In the genomic region with DNA sequence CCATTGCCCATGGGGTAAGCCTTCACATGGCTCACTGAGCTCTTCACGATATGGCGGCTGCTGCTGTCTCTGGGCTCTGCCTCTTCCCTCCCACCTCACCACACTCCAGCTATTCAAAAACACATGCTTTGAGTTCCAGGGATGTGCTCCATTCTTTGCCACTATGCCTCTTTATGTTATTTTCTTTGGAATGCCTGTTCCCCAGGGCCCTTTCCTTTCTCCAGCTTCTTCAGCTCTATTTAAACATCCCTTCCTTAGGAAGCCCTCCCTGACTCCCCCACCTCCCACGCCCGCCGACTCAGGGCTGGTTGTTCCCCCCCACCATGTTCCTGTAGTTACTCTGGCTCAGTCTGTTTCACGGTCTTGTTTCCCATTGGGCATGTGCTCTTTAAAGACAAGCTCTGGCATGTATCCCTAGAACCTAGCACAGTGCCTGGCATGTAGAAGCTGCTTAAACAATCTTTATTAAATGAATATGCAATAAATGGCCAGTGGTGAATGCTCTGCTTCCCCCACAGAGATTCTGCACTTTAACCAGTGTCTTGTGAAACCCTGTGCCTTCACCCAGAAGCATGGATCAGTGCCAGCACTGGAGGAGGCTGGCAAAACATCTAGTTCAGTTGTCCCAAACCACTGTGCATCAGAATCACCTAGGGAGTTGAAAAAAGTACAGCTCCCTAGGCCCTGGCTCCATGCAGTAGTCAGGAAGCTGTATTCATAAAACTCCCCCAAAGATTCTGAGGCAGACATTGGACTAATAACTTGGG, we compare ENCODE assay signal across 1 cellular context.
A peak's percentile ranks its signal among the peaks of the same experiment; 100 is the strongest.
TF ChIP-seq lines count a peak whose summit lies in the region.

No MANE protein-coding gene starts in this region.

TF ChIP-seq in liver, 16 proteins besides CTCF, POLR2A, EP300 and RAD21 (continued from another document):
- TF ChIP-seq, protein P1, sequence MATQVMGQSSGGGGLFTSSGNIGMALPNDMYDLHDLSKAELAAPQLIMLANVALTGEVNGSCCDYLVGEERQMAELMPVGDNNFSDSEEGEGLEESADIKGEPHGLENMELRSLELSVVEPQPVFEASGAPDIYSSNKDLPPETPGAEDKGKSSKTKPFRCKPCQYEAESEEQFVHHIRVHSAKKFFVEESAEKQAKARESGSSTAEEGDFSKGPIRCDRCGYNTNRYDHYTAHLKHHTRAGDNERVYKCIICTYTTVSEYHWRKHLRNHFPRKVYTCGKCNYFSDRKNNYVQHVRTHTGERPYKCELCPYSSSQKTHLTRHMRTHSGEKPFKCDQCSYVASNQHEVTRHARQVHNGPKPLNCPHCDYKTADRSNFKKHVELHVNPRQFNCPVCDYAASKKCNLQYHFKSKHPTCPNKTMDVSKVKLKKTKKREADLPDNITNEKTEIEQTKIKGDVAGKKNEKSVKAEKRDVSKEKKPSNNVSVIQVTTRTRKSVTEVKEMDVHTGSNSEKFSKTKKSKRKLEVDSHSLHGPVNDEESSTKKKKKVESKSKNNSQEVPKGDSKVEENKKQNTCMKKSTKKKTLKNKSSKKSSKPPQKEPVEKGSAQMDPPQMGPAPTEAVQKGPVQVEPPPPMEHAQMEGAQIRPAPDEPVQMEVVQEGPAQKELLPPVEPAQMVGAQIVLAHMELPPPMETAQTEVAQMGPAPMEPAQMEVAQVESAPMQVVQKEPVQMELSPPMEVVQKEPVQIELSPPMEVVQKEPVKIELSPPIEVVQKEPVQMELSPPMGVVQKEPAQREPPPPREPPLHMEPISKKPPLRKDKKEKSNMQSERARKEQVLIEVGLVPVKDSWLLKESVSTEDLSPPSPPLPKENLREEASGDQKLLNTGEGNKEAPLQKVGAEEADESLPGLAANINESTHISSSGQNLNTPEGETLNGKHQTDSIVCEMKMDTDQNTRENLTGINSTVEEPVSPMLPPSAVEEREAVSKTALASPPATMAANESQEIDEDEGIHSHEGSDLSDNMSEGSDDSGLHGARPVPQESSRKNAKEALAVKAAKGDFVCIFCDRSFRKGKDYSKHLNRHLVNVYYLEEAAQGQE (IDR thresholded peaks at IDR 0.05) = no peak
- peak; percentile 47 to 60 for TF ChIP-seq RXRA (IDR thresholded peaks at IDR 0.05)
- no peak for TF ChIP-seq NR2F2 (IDR thresholded peaks at IDR 0.05)
- peak; percentile 78 for TF ChIP-seq SP1 (IDR thresholded peaks at IDR 0.05)
- TF ChIP-seq TAF1 (conservative IDR thresholded peaks at IDR 0.05) = no peak
